In the genomic region with DNA sequence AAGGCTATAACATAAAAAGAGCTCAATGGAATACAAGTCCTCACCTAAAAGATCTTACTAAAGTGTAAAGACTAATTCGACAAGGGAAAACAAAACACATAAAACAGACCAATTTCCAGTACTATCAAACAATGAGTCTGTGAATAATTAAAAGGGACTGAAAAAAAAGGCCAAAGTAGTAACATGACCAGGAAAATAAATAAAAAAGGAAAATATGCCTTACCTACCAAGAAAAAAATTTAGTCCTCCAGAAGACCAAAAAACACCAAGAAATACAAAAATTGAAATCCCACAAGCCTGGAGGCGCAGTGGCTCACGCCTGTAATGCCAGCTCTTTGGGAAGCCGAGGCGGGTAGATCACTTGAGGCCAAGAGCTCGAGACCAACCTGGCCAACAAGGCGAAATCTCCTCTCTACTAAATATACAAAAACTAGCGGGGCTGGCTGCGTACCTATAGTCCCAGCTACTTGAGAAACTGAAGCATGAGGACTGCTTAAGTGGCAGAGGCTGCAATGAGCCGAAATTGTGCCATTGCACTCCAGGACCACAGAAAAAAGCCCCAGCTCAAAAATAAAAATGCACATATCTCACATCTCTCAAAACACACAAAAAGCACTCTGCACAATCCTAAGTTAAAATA, we compare ENCODE assay signal across 1 cellular context.
TF ChIP-seq lines count a peak whose summit lies in the region.

No MANE protein-coding gene starts in this region.

TF ChIP-seq in HepG2, 621 proteins besides CTCF, POLR2A, EP300 and RAD21 (continued from another document):
- TF ChIP-seq, protein P1, sequence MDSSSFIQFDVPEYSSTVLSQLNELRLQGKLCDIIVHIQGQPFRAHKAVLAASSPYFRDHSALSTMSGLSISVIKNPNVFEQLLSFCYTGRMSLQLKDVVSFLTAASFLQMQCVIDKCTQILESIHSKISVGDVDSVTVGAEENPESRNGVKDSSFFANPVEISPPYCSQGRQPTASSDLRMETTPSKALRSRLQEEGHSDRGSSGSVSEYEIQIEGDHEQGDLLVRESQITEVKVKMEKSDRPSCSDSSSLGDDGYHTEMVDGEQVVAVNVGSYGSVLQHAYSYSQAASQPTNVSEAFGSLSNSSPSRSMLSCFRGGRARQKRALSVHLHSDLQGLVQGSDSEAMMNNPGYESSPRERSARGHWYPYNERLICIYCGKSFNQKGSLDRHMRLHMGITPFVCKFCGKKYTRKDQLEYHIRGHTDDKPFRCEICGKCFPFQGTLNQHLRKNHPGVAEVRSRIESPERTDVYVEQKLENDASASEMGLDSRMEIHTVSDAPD (CRISPR knock-in tag; IDR thresholded peaks at IDR 0.05): peak; percentile 3; the same call in 1 of the 2 replicates
- TF ChIP-seq ZNF782 (CRISPR knock-in tag; IDR thresholded peaks at IDR 0.05; ENCODE audit: borderline replicate concordance) (0 out of 2 replicates have a peak, but pooled peaks have one; percentile 40), SIX4 (CRISPR knock-in tag; IDR thresholded peaks at IDR 0.05) (no peak), MTF2 (CRISPR knock-in tag; IDR thresholded peaks at IDR 0.05; ENCODE audit: borderline replicate concordance) (no peak), NFATC3 (CRISPR knock-in tag; IDR thresholded peaks at IDR 0.05) (no peak), ZSCAN22 (CRISPR knock-in tag; IDR thresholded peaks at IDR 0.05) (0 out of 2 replicates have a peak, but pooled peaks have one; percentile 12)
- TF ChIP-seq, protein P2, sequence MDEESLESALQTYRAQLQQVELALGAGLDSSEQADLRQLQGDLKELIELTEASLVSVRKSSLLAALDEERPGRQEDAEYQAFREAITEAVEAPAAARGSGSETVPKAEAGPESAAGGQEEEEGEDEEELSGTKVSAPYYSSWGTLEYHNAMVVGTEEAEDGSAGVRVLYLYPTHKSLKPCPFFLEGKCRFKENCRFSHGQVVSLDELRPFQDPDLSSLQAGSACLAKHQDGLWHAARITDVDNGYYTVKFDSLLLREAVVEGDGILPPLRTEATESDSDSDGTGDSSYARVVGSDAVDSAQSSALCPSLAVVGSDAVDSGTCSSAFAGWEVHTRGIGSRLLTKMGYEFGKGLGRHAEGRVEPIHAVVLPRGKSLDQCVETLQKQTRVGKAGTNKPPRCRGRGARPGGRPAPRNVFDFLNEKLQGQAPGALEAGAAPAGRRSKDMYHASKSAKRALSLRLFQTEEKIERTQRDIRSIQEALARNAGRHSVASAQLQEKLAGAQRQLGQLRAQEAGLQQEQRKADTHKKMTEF (CRISPR knock-in tag; IDR thresholded peaks at IDR 0.05): no peak
